In genomic region chr2:44957656-44958327, GRCh38 we compare ENCODE assay signal across 37 cellular contexts. TPM values are rescaled to one million over a fixed set of nuclear protein-coding genes. Genes with fewer than 3 reads are reported as not detected.
"Had no signal": no experiment of that assay in that cellular context is flagged by ENCODE, and none has a peak within 500 bp of the region (broad histone marks: within the 10 kb centered on the region; RNA-seq: fewer than 3 reads in every experiment).

No MANE protein-coding gene starts in this region.

- FAIRE-seq: endometrium, islet of Langerhans, urothelium cell line had no signal

- H3K27ac ChIP-seq: adrenal gland, cardiac muscle cell, colonic mucosa, left ventricle myocardium inferior, neural progenitor cell, spleen, testis, transverse colon had no signal

- H3K9ac ChIP-seq: neural progenitor cell had no signal

- DNase-seq: activated CD4-positive, alpha-beta T cell treated with anti-CD3 and anti-CD28 coated beads for 48 hours; activated CD4-positive, alpha-beta T cell treated with anti-CD3 and anti-CD28 coated beads, Interleukin-2, amount 50 U/mL, for 48 hours; activated CD8-positive, alpha-beta memory T cell treated with anti-CD3 and anti-CD28 coated beads for 24 hours; activated CD8-positive, alpha-beta memory T cell treated with anti-CD3 and anti-CD28 coated beads, Interleukin-2, amount 50 U/mL, for 4 hours; activated effector memory CD4-positive, alpha-beta T cell treated with anti-CD3 and anti-CD28 coated beads, Interleukin-2, amount 50 U/mL, for 16 hours; activated naive CD4-positive, alpha-beta T cell treated with anti-CD3 and anti-CD28 coated beads for 36 hours; activated naive CD8-positive, alpha-beta T cell treated with anti-CD3 and anti-CD28 coated beads for 36 hours; activated T-cell treated with anti-CD3 and anti-CD28 coated beads, Interleukin-2, amount 50 U/mL, for 1 hour; adrenal gland; aorta; cerebellar nuclear complex; colonic mucosa; effector CD8-positive, alpha-beta T cell; gastrocnemius medialis; glutamatergic neuron; left ventricle myocardium inferior; midbrain; natural killer cell; occipital lobe; right cardiac atrium; spleen; stimulated activated CD4-positive, alpha-beta T cell treated with anti-CD3 and anti-CD28 coated beads, Interleukin-2, amount 100 ng/mL, for 48 hours; stimulated activated naive CD4-positive, alpha-beta T cell treated with Interleukin-2 at 50 U/mL for 16 hours; testis; transverse colon had no signal

- H3K4me2 ChIP-seq: neural progenitor cell had no signal

- H2AFZ ChIP-seq: neural progenitor cell had no signal

- H3K9me3 ChIP-seq: adrenal gland, colonic mucosa, gastrocnemius medialis, left ventricle myocardium inferior, spleen, testis, transverse colon had no signal

- H3K27me3 ChIP-seq: testis had no signal

- H3K4me3 ChIP-seq: adrenal gland, cardiac muscle cell, colonic mucosa, gastrocnemius medialis, left ventricle myocardium inferior, lung, neural progenitor cell, spleen, testis, transverse colon had no signal

- H3K36me3 ChIP-seq: adrenal gland, cardiac muscle cell, colonic mucosa, gastrocnemius medialis, left ventricle myocardium inferior, neural progenitor cell, spleen, transverse colon had no signal

- ATAC-seq: activated CD4-positive, CD25-positive, alpha-beta regulatory T cell treated with anti-CD3 and anti-CD28 coated beads, Interleukin-2, amount 50 U/mL, for 24 hours; gastrocnemius medialis; natural killer cell; right cardiac atrium had no signal

RNA-seq across cellular contexts. Expression of gene SIX3, which starts 16.3 kb away (rescaled TPM):
- total RNA-seq: activated naive CD4-positive, alpha-beta T cell treated with anti-CD3 and anti-CD28 coated beads for 36 hours; activated naive CD8-positive, alpha-beta T cell treated with anti-CD3 and anti-CD28 coated beads for 36 hours; activated T-helper 1 cell treated with anti-CD3 and anti-CD28 coated beads, Interleukin-12 subunit alpha, Interleukin-12 subunit beta, Interleukin-2, Interleukin-4 antibody, amounts not matched to agents 30 ng/mL and 10 ng/mL and 1 ng/mL, durations not matched to agents 14 hours and 24 hours and 36 hours; adrenal gland; aorta; cardiac muscle cell; colonic mucosa; dermis microvascular lymphatic vessel endothelial cell; epithelial cell of proximal tubule; fibroblast of lung; gastrocnemius medialis; left ventricle myocardium inferior; occipital lobe; right cardiac atrium; spleen; T-helper 1 cell treated with Interleukin-12 subunit alpha and Interleukin-12 subunit beta and Interleukin-4 antibody, amounts not matched to agents 30 ng/mL and 1 ng/mL, for 36 hours; transverse colon had no signal
- polyA plus RNA-seq: adrenal gland, aorta, cardiac muscle cell, fibroblast of lung, right cardiac atrium had no signal

RNA-seq across cellular contexts. Expression of gene SIX2, which starts 51.5 kb away (rescaled TPM):
- total RNA-seq: activated naive CD4-positive, alpha-beta T cell treated with anti-CD3 and anti-CD28 coated beads for 36 hours; activated naive CD8-positive, alpha-beta T cell treated with anti-CD3 and anti-CD28 coated beads for 36 hours; activated T-helper 1 cell treated with anti-CD3 and anti-CD28 coated beads, Interleukin-12 subunit alpha, Interleukin-12 subunit beta, Interleukin-2, Interleukin-4 antibody, amounts not matched to agents 30 ng/mL and 10 ng/mL and 1 ng/mL, durations not matched to agents 14 hours and 24 hours and 36 hours; dermis microvascular lymphatic vessel endothelial cell; fibroblast of lung; natural killer cell; T-helper 1 cell treated with Interleukin-12 subunit alpha and Interleukin-12 subunit beta and Interleukin-4 antibody, amounts not matched to agents 30 ng/mL and 1 ng/mL, for 36 hours had no signal
